ENCODE assay signal across 23 cellular contexts in the genomic region with DNA sequence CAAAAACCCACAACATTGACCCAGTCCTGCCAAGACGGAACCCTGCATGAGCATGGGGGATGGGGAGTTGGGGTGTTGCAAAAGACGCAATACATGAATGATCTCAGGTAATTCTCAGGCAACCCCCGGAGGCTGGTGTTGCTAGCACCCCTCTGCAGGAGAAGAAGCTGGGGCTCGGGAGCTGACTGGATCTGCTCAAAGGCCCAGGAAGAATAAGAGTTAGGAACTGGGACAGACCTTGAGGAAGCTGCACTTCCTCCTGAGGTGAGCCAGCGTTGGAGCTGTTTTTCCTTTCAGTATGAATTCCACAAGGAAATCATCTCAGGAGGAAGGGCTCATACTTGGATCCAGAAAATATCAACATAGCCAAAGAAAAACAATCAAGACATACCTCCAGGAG. TPM values are rescaled to one million over a fixed set of nuclear protein-coding genes. Genes with fewer than 3 reads are reported as not detected.
A peak's percentile ranks its signal among the peaks of the same experiment; 100 is the strongest.
DNase-seq lines count a peak whose midpoint lies in the region; FAIRE-seq and TF ChIP-seq lines count a peak whose summit lies in the region.
"Had no signal": no experiment of that assay in that cellular context is flagged by ENCODE, and none has a peak within 500 bp of the region (broad histone marks: within the 10 kb centered on the region; RNA-seq: fewer than 3 reads in every experiment).

A gene with protein sequence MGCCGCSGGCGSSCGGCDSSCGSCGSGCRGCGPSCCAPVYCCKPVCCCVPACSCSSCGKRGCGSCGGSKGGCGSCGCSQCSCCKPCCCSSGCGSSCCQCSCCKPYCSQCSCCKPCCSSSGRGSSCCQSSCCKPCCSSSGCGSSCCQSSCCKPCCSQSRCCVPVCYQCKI (plus strand): TSS at position 301 of the 400 bp plus-strand sequence. CDS start 238 bp downstream, outside the sequence.

- H3K56ac ChIP-seq in H1 (replicated peaks; ENCODE audit: insufficient read length, low read depth, low read length): no peak within 1 kb of the TSS

- H2BK15ac ChIP-seq in H1 (ENCODE audit: low read length): no peak within 1 kb of the TSS

- H4K12ac ChIP-seq in trophoblast cell (ENCODE audit: low read depth, low read length): no peak within 1 kb of the TSS

- no peak within 1 kb of the TSS for H3K4ac ChIP-seq in H1 (replicated peaks; ENCODE audit: insufficient read length, low read depth, low read length)
- H3K4ac ChIP-seq in trophoblast cell (ENCODE audit: low read depth, low read length): no peak within 1 kb of the TSS

- H3K79me2 ChIP-seq in H1 (ENCODE audit: control insufficient read depth in 1 of 2, insufficient read depth in 2 of 2, low read length in 2 of 2): no peaks in the 10 kb centered on the region
- no peaks in the 10 kb centered on the region for H3K79me2 ChIP-seq in trophoblast cell (ENCODE audit: control insufficient read depth, insufficient read depth, low read length, poor library complexity)

- H3K4me1 ChIP-seq in BLaER1 (peaks cover 62% of the 10 kb centered on the region), H1 (replicated peaks in 1 of 4; ENCODE audit: control insufficient read depth in 3 of 4, insufficient read depth in 4 of 4, low read length in 3 of 4) (peaks cover 0 to 2% (median 0%) of the 10 kb centered on the region in 4 experiments; a peak in 1 of 7 replicates), kidney (ENCODE audit: control insufficient read depth in 1 of 2, insufficient read depth in 1 of 2, low read depth in 1 of 2, low read length in 2 of 2) (no peaks in the 10 kb centered on the region), trophoblast cell (ENCODE audit: control insufficient read depth in 1 of 2, insufficient read depth in 2 of 2, low read length in 2 of 2) (no peaks in the 10 kb centered on the region)
- H3K4me1 ChIP-seq: A549, BE2C, HAP-1 had no signal

- TF ChIP-seq EP300 in H1 (IDR thresholded peaks at IDR 0.05; ENCODE audit: borderline replicate concordance in 1 of 2, low read depth in 2 of 2, low read length in 2 of 2): no peak

- no peak within 1 kb of the TSS for H4K5ac ChIP-seq in H1 (ENCODE audit: insufficient read length, low read depth, low read length)

- intact Hi-C loops in kidney (cut with DNase I): no loop called here

- WGBS in H1 (ENCODE audit: extremely low coverage in 1 of 2, insufficient coverage in 1 of 2, insufficient read length in 1 of 2, insufficient replicate concordance in 2 of 2, low coverage in 1 of 2, low lambda C conversion rate in 2 of 2, missing lambda C conversion rate in 1 of 2), 2 experiments: 92% methylated on average over 5 of the region's 5 CpGs; no CpG with 5 or more reads in 1 of the 2 experiments
- no CpG with 5 or more reads among the region's 5 CpGs for WGBS in trophoblast cell (ENCODE audit: extremely low coverage, insufficient coverage, insufficient read length)

- no peak within 1 kb of the TSS for H2AK5ac ChIP-seq in H1 (ENCODE audit: low read depth, low read length)
- H2AK5ac ChIP-seq in trophoblast cell (ENCODE audit: low read length): no peak within 1 kb of the TSS

- no peak within 1 kb of the TSS for H3K27ac ChIP-seq in BLaER1
- no peak within 1 kb of the TSS for H3K27ac ChIP-seq in H1 (ENCODE audit: low read depth, low read length)
- no peak within 1 kb of the TSS for H3K27ac ChIP-seq in kidney (ENCODE audit: low read depth in 2 of 2, low read length in 2 of 2)
- no peak within 1 kb of the TSS for H3K27ac ChIP-seq in trophoblast cell (ENCODE audit: low read depth, low read length)
- H3K27ac ChIP-seq: A549, C4-2B had no signal

- no peak within 1 kb of the TSS for H2BK120ac ChIP-seq in H1 (replicated peaks; ENCODE audit: low read depth, low read length)
- no peak within 1 kb of the TSS for H2BK120ac ChIP-seq in trophoblast cell (ENCODE audit: insufficient read depth, low read length, poor library complexity)

- H3K27me3 ChIP-seq in BLaER1: no peaks in the 10 kb centered on the region
- no peaks in the 10 kb centered on the region for H3K27me3 ChIP-seq in H1 (replicated peaks in 1 of 4; ENCODE audit: control insufficient read depth in 3 of 4, extremely low read depth in 1 of 4, insufficient read depth in 3 of 4, low read length in 3 of 4)
- H3K27me3 ChIP-seq in trophoblast cell (ENCODE audit: insufficient read depth, low read length): no peaks in the 10 kb centered on the region

- in situ Hi-C loops in GM13977 (cut with MboI; ENCODE audit: low pct_unique_long_range_greater_than_20kb, low sequenced_read_pairs, unreplicated experiment): no loop called here

- H4K91ac ChIP-seq in H1 (replicated peaks; ENCODE audit: insufficient read length, low read length): no peak within 1 kb of the TSS
- no peak within 1 kb of the TSS for H4K91ac ChIP-seq in trophoblast cell (ENCODE audit: low read depth, low read length)

- POLR2A ChIA-PET in H1 (lab: Charles Lee; ENCODE audit: partially characterized antibody): no interaction called here

- 0 out of 2 replicates have a peak within 1 kb of the TSS, but pooled peaks have one; percentile 10 for H2BK5ac ChIP-seq in H1 (ENCODE audit: low read depth, low read length)
- no peak within 1 kb of the TSS for H2BK5ac ChIP-seq in trophoblast cell (ENCODE audit: low read depth, low read length, poor library complexity)

- DNase-seq in H1 (ENCODE audit: low read depth in 1 of 2, low spot score in 2 of 2): no peak
- DNase-seq in kidney: peak; percentile 26
- no peak for DNase-seq in trophoblast cell
- DNase-seq in kidney tubule cell (ENCODE audit: low spot score): no peak
- DNase-seq in GM13977 (ENCODE audit: low spot score): no peak
- no peak for DNase-seq in stimulated activated CD4-positive, alpha-beta T cell treated with anti-CD3 and anti-CD28 coated beads, Interleukin-4, amount 100 ng/mL, for 4 hours
- DNase-seq: 8988T; ACHN; AML-193; BE2C; CD4-positive, CD25-positive, alpha-beta regulatory T cell; CD8-positive, alpha-beta T cell; DMS153; HFFc6 had no signal

- CTCF ChIA-PET in H1 (lab: Charles Lee; ENCODE audit: partially characterized antibody): interaction anchor here (1.2 to 4.0 kb wide), 3 partner anchors 15 to 42 kb away, joined by 3 to 15 read pairs (median 5); no protein-coding TSS in a partner anchor

- no peak within 1 kb of the TSS for H3K18ac ChIP-seq in H1 (ENCODE audit: extremely low read depth, low read length)
- no peak within 1 kb of the TSS for H3K18ac ChIP-seq in trophoblast cell (ENCODE audit: low read length)

- H3K4me3 ChIP-seq in BLaER1 (no peak within 1 kb of the TSS), H1 (ENCODE audit: extremely low read depth in 1 of 4, insufficient read depth in 2 of 4, low read depth in 3 of 4, low read length in 4 of 4) (no peak within 1 kb of the TSS), kidney (ENCODE audit: low read length in 2 of 2) (no peak within 1 kb of the TSS), trophoblast cell (ENCODE audit: low read depth, low read length) (peak within 1 kb of the TSS; percentile 30)
- H3K4me3 ChIP-seq: A549, GM12878, GM23338, HAP-1 had no signal

- H3K23me2 ChIP-seq in H1 (ENCODE audit: low read depth, low read length): no peaks in the 10 kb centered on the region

- no peaks in the 10 kb centered on the region for H4K20me1 ChIP-seq in BLaER1
- H4K20me1 ChIP-seq in H1 (replicated peaks in 1 of 2; ENCODE audit: control insufficient read depth in 1 of 2, insufficient read depth in 2 of 2, low read length in 2 of 2): no peaks in the 10 kb centered on the region

- H3K36me3 ChIP-seq in BLaER1 (no peaks in the 10 kb centered on the region), H1 (ENCODE audit: control insufficient read depth in 2 of 4, insufficient read depth in 4 of 4, low read length in 3 of 4) (no peaks in the 10 kb centered on the region), kidney (ENCODE audit: control insufficient read depth in 1 of 2, insufficient read depth in 2 of 2, low read length in 2 of 2) (no peaks in the 10 kb centered on the region), trophoblast cell (ENCODE audit: control insufficient read depth in 1 of 2, insufficient read depth in 2 of 2, low read length in 2 of 2) (no peaks in the 10 kb centered on the region)
- H3K36me3 ChIP-seq: BE2C, HAP-1 had no signal

- no peak within 1 kb of the TSS for H2BK20ac ChIP-seq in H1 (ENCODE audit: low read length)

- H2BK12ac ChIP-seq in H1 (ENCODE audit: low read depth, low read length) (no peak within 1 kb of the TSS), trophoblast cell (ENCODE audit: low read length) (no peak within 1 kb of the TSS)

- peak within 1 kb of the TSS; percentile 69 for H3K4me2 ChIP-seq in BLaER1
- no peak within 1 kb of the TSS for H3K4me2 ChIP-seq in H1 (ENCODE audit: insufficient read depth in 1 of 2, low read depth in 2 of 2, low read length in 2 of 2)
- no peak within 1 kb of the TSS for H3K4me2 ChIP-seq in trophoblast cell (ENCODE audit: low read length)
- H3K4me2 ChIP-seq: A549, GM23338 had no signal

- TF ChIP-seq CTCF in H1 (IDR thresholded peaks at IDR 0.05; ENCODE audit: control extremely low read depth in 1 of 3, insufficient read depth in 1 of 3, low read depth in 1 of 3, low read length in 3 of 3): no peak
- no peak for TF ChIP-seq CTCF in kidney (IDR thresholded peaks at IDR 0.05; ENCODE audit: borderline replicate concordance, extremely low read depth, insufficient read depth)
- no peak for TF ChIP-seq CTCF in GM13977 (IDR thresholded peaks at IDR 0.05; ENCODE audit: extremely low read depth, insufficient read depth, missing control alignments)

- H3K9ac ChIP-seq in BLaER1: no peak within 1 kb of the TSS
- H3K9ac ChIP-seq in H1 (replicated peaks in 1 of 4; ENCODE audit: extremely low read depth in 1 of 4, low read depth in 3 of 4, low read length in 3 of 4): no peak within 1 kb of the TSS
- no peak within 1 kb of the TSS for H3K9ac ChIP-seq in kidney (ENCODE audit: low read length in 2 of 2)
- peak within 1 kb of the TSS; percentile 59 for H3K9ac ChIP-seq in trophoblast cell (ENCODE audit: low read length)

- no peak within 1 kb of the TSS; the same call in 1 of the 2 replicates for H4K8ac ChIP-seq in H1 (ENCODE audit: extremely low read depth, insufficient read depth, low read length)
- H4K8ac ChIP-seq in trophoblast cell (ENCODE audit: low read depth, low read length): no peak within 1 kb of the TSS

- H2AFZ ChIP-seq in H1 (ENCODE audit: low read length) (no peak within 1 kb of the TSS), trophoblast cell (ENCODE audit: insufficient read depth, low read length, poor library complexity) (no peak within 1 kb of the TSS)
- H2AFZ ChIP-seq: GM23338 had no signal

- H3K79me1 ChIP-seq in H1 (ENCODE audit: low read depth, low read length) (no peaks in the 10 kb centered on the region), trophoblast cell (ENCODE audit: low read length) (no peaks in the 10 kb centered on the region)

- H3K9me3 ChIP-seq in BLaER1 (peaks cover 16% of the 10 kb centered on the region), H1 (ENCODE audit: insufficient read depth in 2 of 2, low read depth in 1 of 2, low read length in 1 of 2) (no peaks in the 10 kb centered on the region; a peak in 1 of 4 replicates), kidney (ENCODE audit: control insufficient read depth in 1 of 2, low read length in 2 of 2) (no peaks in the 10 kb centered on the region), trophoblast cell (ENCODE audit: insufficient read depth, low read depth, low read length) (peaks cover 4% of the 10 kb centered on the region)
- H3K9me3 ChIP-seq: BE2C, HAP-1 had no signal

- H3K23ac ChIP-seq in H1 (ENCODE audit: insufficient read length) (no peak within 1 kb of the TSS), trophoblast cell (ENCODE audit: low read length) (no peak within 1 kb of the TSS)

- TF ChIP-seq POLR2A in H1 (IDR thresholded peaks at IDR 0.05; ENCODE audit: control extremely low read depth in 1 of 2, low read depth in 2 of 2, low read length in 2 of 2): no peak

- H3K14ac ChIP-seq in H1 (ENCODE audit: insufficient read length) (no peak within 1 kb of the TSS), trophoblast cell (ENCODE audit: low read length) (no peak within 1 kb of the TSS)

- TF ChIP-seq RAD21 in H1 (IDR thresholded peaks at IDR 0.05 in 1 of 2, conservative IDR thresholded peaks at IDR 0.05 in 1 of 2; ENCODE audit: low read depth in 2 of 2, low read length in 2 of 2): no peak

- FAIRE-seq in H1 (lab: Jason Lieb, UNC): no peak
- FAIRE-seq in kidney (lab: Jason Lieb, UNC): no peak
- FAIRE-seq: A549, GM12878, GM18507, H54 had no signal

RNA-seq across cellular contexts. Expression of the gene that starts here (rescaled TPM):
- total RNA-seq in H1 (2021; fragmentation: NEBNext Ultra II Directional; extraction: Animal tissue kit (Norgen Biotek cat#: 25700)): not detected in 2 replicates
- polyA plus RNA-seq in H1 (2011; rRNA removed) (0.11 TPM in 1 of 2 replicates, not detected in the other), kidney (ENCODE audit: insufficient read depth, low read depth, low replicate concordance) (not detected)
- not detected for polyA plus RNA-seq in H1 (2011; cell fraction: cytosol; rRNA removed)
- polyA plus RNA-seq in H1 (2011; cell fraction: nucleus; rRNA removed): 0.36 TPM
- not detected in 4 replicates for polyA plus RNA-seq in H1 (2012, experiment 1 of 2)
- not detected for polyA plus RNA-seq in H1 (2012, experiment 2 of 2)
- polyA plus RNA-seq in H1 (2013, experiment 1 of 2): not detected
- not detected for polyA plus RNA-seq in H1 (2013, experiment 2 of 2)
- not detected in 2 replicates for polyA minus RNA-seq in H1 (2011; rRNA and poly(A)+ RNA removed)
- polyA minus RNA-seq in H1 (2011; cell fraction: cytosol; rRNA and poly(A)+ RNA removed): not detected
- polyA minus RNA-seq in H1 (2011; cell fraction: nucleus; rRNA and poly(A)+ RNA removed): not detected
- total RNA-seq in kidney: 0.66 TPM
- 0.05 and 0.11 TPM in 2 replicates for polyA plus RNA-seq in trophoblast cell (2013)
- total RNA-seq: Caco-2; CD8-positive, alpha-beta T cell; GM23338 had no signal
- polyA plus RNA-seq: A549; CD4-positive, CD25-positive, alpha-beta regulatory T cell had no signal

Comparison
In these comparisons a context has a peak if more than half of its experiments do, and no peak if none do; other contexts are left out.
1. Peak in DNase-seq in kidney; RNA of the gene not detected or under 1 TPM.